26 cellular contexts compared by ENCODE assay signal in genomic region chr5:68093455-68094159, GRCh38.
A peak's percentile ranks its signal among the peaks of the same experiment; 100 is the strongest.
DNase-seq lines count a peak whose midpoint lies in the region; ATAC-seq, FAIRE-seq and TF ChIP-seq lines count a peak whose summit lies in the region.
"Had no signal": no experiment of that assay in that cellular context is flagged by ENCODE, and none has a peak within 500 bp of the region (broad histone marks: within the 10 kb centered on the region; RNA-seq: fewer than 3 reads in every experiment).

No MANE protein-coding gene starts in this region.

- no peak overlapping the region for H3K4me3 Mint-ChIP-seq in T-helper 17 cell
- H3K4me3 Mint-ChIP-seq: CD14-positive monocyte; CD4-positive, alpha-beta T cell; CD8-positive, alpha-beta memory T cell had no signal

- H3K4me1 Mint-ChIP-seq in T-helper 17 cell = no peaks in the 10 kb centered on the region
- H3K4me1 Mint-ChIP-seq: CD14-positive monocyte; CD8-positive, alpha-beta memory T cell had no signal

- peak; percentile 56 for DNase-seq in LHCN-M2 (ENCODE audit: low read depth)
- no peak for DNase-seq in T-helper 17 cell
- peak; percentile 41 for DNase-seq in myocyte (ENCODE audit: low read depth)
- DNase-seq in gastrocnemius medialis = no peak
- DNase-seq in HTR-8/SVneo (ENCODE audit: insufficient read length, low spot score) = no peak
- no peak for DNase-seq in NCI-H1436 treated with DMSO at 0.1 percent for 48 hours (lab: John Stamatoyannopoulos, UW)
- DNase-seq: 8988T; ACHN; AML-193; BE2C; CD4-positive, alpha-beta T cell; CD8-positive, alpha-beta memory T cell; DMS153; DND-41; GM23248; H7; HCEC 1CT had no signal

- no peaks in the 10 kb centered on the region for H3K4me1 ChIP-seq in gastrocnemius medialis
- H3K4me1 ChIP-seq: A549; BE2C; BLaER1 treated with 17β-estradiol and CSF1 and Interleukin-3, amounts not matched to agents 10 nM and 100 nM had no signal

- H3K36me3 ChIP-seq in gastrocnemius medialis = no peaks in the 10 kb centered on the region
- H3K36me3 ChIP-seq: BE2C; BLaER1 treated with 17β-estradiol and CSF1 and Interleukin-3, amounts not matched to agents 10 nM and 100 nM had no signal

- H3K9me3 ChIP-seq in T-helper 17 cell (ENCODE audit: control insufficient read depth, low read length, poor library complexity, severe bottlenecking) (no peaks in the 10 kb centered on the region), gastrocnemius medialis (no peaks in the 10 kb centered on the region)
- H3K9me3 ChIP-seq: A549, BE2C had no signal

- H3K27ac Mint-ChIP-seq in T-helper 17 cell = peak overlapping the region; percentile 27
- H3K27ac Mint-ChIP-seq: CD14-positive monocyte; CD4-positive, alpha-beta T cell; CD8-positive, alpha-beta memory T cell had no signal

- intact Hi-C loops in gastrocnemius medialis (cut with DNase I; ENCODE audit: low total_unique reads) = no loop called here

- H3K27ac ChIP-seq in gastrocnemius medialis = no peak overlapping the region
- H3K27ac ChIP-seq: A549; BLaER1 treated with 17β-estradiol and CSF1 and Interleukin-3, amounts not matched to agents 10 nM and 100 nM; GM23248 had no signal

- H3K27me3 Mint-ChIP-seq in T-helper 17 cell = peaks cover 3% of the 10 kb centered on the region

- H3K36me3 Mint-ChIP-seq in T-helper 17 cell (ENCODE audit: low read depth) = no peaks in the 10 kb centered on the region
- H3K36me3 Mint-ChIP-seq: CD14-positive monocyte had no signal

- H3K27me3 ChIP-seq in gastrocnemius medialis = no peaks in the 10 kb centered on the region
- H3K27me3 ChIP-seq: BE2C; BLaER1 treated with 17β-estradiol and CSF1 and Interleukin-3, amounts not matched to agents 10 nM and 100 nM had no signal

- no peak for TF ChIP-seq POLR2A in gastrocnemius medialis (IDR thresholded peaks at IDR 0.05)

- TF ChIP-seq CTCF in gastrocnemius medialis (IDR thresholded peaks at IDR 0.05 in 4 of 5, conservative IDR thresholded peaks at IDR 0.05 in 1 of 5) = no peak

- no peak for ATAC-seq in T-helper 17 cell
- peak; percentile 81 to 86 for ATAC-seq in gastrocnemius medialis
- no peak for ATAC-seq in GM18861 (IDR thresholded peaks at IDR 0.05; ENCODE audit: unreplicated experiment)
- ATAC-seq: A549 had no signal

- in situ Hi-C loops in gastrocnemius medialis (cut with MboI; ENCODE audit: low sequenced_read_pairs in 4 of 4) = no loop called here

- FAIRE-seq in HTR-8/SVneo (lab: Jason Lieb, UNC) = no peak
- FAIRE-seq: A549, D721Med, G401.6, GM12892, GM19239, H1 had no signal

- H3K4me3 ChIP-seq in gastrocnemius medialis = no peak overlapping the region
- H3K4me3 ChIP-seq: A549; BLaER1 treated with 17β-estradiol and CSF1 and Interleukin-3, amounts not matched to agents 10 nM and 100 nM; GM23248 had no signal

Comparison
In these comparisons a context has a peak if more than half of its experiments do, and no peak if none do; other contexts are left out.
1. DNase-seq: peak in LHCN-M2 (single experiment) and myocyte (single experiment); none in T-helper 17 cell (0 of 3), gastrocnemius medialis (0 of 2), HTR-8/SVneo (single experiment) and NCI-H1436 treated with DMSO at 0.1 percent for 48 hours (single experiment).
2. ATAC-seq: peak in gastrocnemius medialis (2 of 2); none in T-helper 17 cell (single experiment) and GM18861 (single experiment).